15 cellular contexts compared by ENCODE assay signal in genomic region chr2:43070039-43070438, GRCh38.
A peak's percentile ranks its signal among the peaks of the same experiment; 100 is the strongest.
DNase-seq lines count a peak whose midpoint lies in the region; ATAC-seq and TF ChIP-seq lines count a peak whose summit lies in the region.
"Had no signal": no experiment of that assay in that cellular context is flagged by ENCODE, and none has a peak within 500 bp of the region (broad histone marks: within the 10 kb centered on the region; RNA-seq: fewer than 3 reads in every experiment).

No MANE protein-coding gene starts in this region.

- H3K36me3 ChIP-seq in right atrium auricular region = no peaks in the 10 kb centered on the region

- ATAC-seq in HG03159 (IDR thresholded peaks at IDR 0.05; ENCODE audit: unreplicated experiment) = no peak
- ATAC-seq: activated T-helper 17 cell treated with anti-CD3 and anti-CD28 coated beads, Interleukin-2, amount 50 U/mL, for 72 hours had no signal

- DNase-seq in DMS153 (lab: John Stamatoyannopoulos, UW) = peak; percentile 50
- no peak for DNase-seq in RWPE1 (ENCODE audit: low spot score)
- DNase-seq in right atrium auricular region (ENCODE audit: low spot score) = no peak
- DNase-seq in renal cortical epithelial cell (ENCODE audit: low read depth) = peak; percentile 47
- no peak for DNase-seq in activated CD4-positive, alpha-beta T cell treated with anti-CD3 and anti-CD28 coated beads, Interleukin-2, amount 50 U/mL, for 48 hours
- no peak for DNase-seq in NOMO-1 treated with DMSO at 0.1 percent for 48 hours (lab: John Stamatoyannopoulos, UW; ENCODE audit: unreplicated experiment)
- DNase-seq in medulla oblongata (ENCODE audit: extremely low spot score) = no peak
- DNase-seq: activated CD4-positive, alpha-beta T cell treated with anti-CD3 and anti-CD28 coated beads, Interleukin-2, amount 10 ng/mL, durations not matched to agents 7 days and 5 days; EL; endodermal cell; GOT3; T-helper 1 cell had no signal

- no peaks in the 10 kb centered on the region for H3K27me3 ChIP-seq in right atrium auricular region

- POLR2A ChIA-PET in RWPE1 (lab: Yijun Ruan, JAX; ENCODE audit: low non-redundant PET) = no interaction called here

- peaks cover 0 to 56% of the 10 kb centered on the region in 2 donors for H3K4me1 ChIP-seq in right atrium auricular region

- CTCF ChIA-PET in RWPE1 (lab: Yijun Ruan, JAX) = interaction anchor here (1.2 kb wide), 1 partner anchor 108 kb away, joined by 3 read pairs; no protein-coding TSS in a partner anchor

- H3K27ac ChIP-seq in RWPE1 (peak overlapping the region; percentile 100), right atrium auricular region (peak overlapping the region; percentile 60 to 75)
- H3K27ac ChIP-seq: HL-60 had no signal

- no peak overlapping the region for H3K4me3 ChIP-seq in right atrium auricular region

- TF ChIP-seq CTCF in RWPE1 (conservative IDR thresholded peaks at IDR 0.05; ENCODE audit: low read depth) (no peak), right atrium auricular region (IDR thresholded peaks at IDR 0.05) (no peak)

- H3K9me3 ChIP-seq in right atrium auricular region = no peaks in the 10 kb centered on the region

Comparison
In these comparisons a context has a peak if more than half of its experiments do, and no peak if none do; other contexts are left out.
1. DNase-seq: peak in DMS153 (single experiment) and renal cortical epithelial cell (single experiment); none in RWPE1 (single experiment), right atrium auricular region (single experiment), activated CD4-positive, alpha-beta T cell treated with anti-CD3 and anti-CD28 coated beads, Interleukin-2, amount 50 U/mL, for 48 hours (0 of 2), NOMO-1 treated with DMSO at 0.1 percent for 48 hours (single experiment) and medulla oblongata (single experiment).